18 cellular contexts compared by ENCODE assay signal in genomic region chr10:71807557-71808510, GRCh38. TPM values are rescaled to one million over a fixed set of nuclear protein-coding genes. Genes with fewer than 3 reads are reported as not detected.
DNase-seq lines count a peak whose midpoint lies in the region; ATAC-seq and TF ChIP-seq lines count a peak whose summit lies in the region.
"Had no signal": no experiment of that assay in that cellular context is flagged by ENCODE, and none has a peak within 500 bp of the region (broad histone marks: within the 10 kb centered on the region; RNA-seq: fewer than 3 reads in every experiment).

No MANE protein-coding gene starts in this region.

- no peaks in the 10 kb centered on the region for H3K36me3 Mint-ChIP-seq in activated CD8-positive, alpha-beta T cell treated with anti-CD3 and anti-CD28 coated beads, Interleukin-2, amount 10 ng/mL, durations not matched to agents 7 days and 5 days (ENCODE audit: low read depth)
- no peaks in the 10 kb centered on the region for H3K36me3 Mint-ChIP-seq in activated CD8-positive, alpha-beta T cell treated with anti-CD3 and anti-CD28 coated beads for 36 hours (ENCODE audit: low read depth)
- peaks cover 4% of the 10 kb centered on the region for H3K36me3 Mint-ChIP-seq in T-helper 17 cell (ENCODE audit: low read depth)
- peaks cover 45% of the 10 kb centered on the region for H3K36me3 Mint-ChIP-seq in dendritic cell treated with granulocyte-macrophage colony-stimulating factor and Interleukin-4, amounts not matched to agents 40 ng/mL and 50 ng/mL, for 4 days (ENCODE audit: low read depth)

- no peaks in the 10 kb centered on the region for H3K27me3 ChIP-seq in spleen (replicated peaks in 1 of 7)
- H3K27me3 ChIP-seq in effector memory CD4-positive, alpha-beta T cell (replicated peaks; ENCODE audit: control insufficient read depth, insufficient read depth, low read length, poor library complexity, severe bottlenecking): no peaks in the 10 kb centered on the region
- H3K27me3 ChIP-seq: BLaER1 had no signal

- H3K4me1 Mint-ChIP-seq in activated CD8-positive, alpha-beta T cell treated with anti-CD3 and anti-CD28 coated beads, Interleukin-2, amount 10 ng/mL, durations not matched to agents 7 days and 5 days (ENCODE audit: low read depth): peaks cover 21% of the 10 kb centered on the region
- H3K4me1 Mint-ChIP-seq in activated CD8-positive, alpha-beta T cell treated with anti-CD3 and anti-CD28 coated beads for 36 hours (ENCODE audit: low read depth): peaks cover 3% of the 10 kb centered on the region
- H3K4me1 Mint-ChIP-seq in T-helper 17 cell: peaks cover 7% of the 10 kb centered on the region
- peaks cover 54% of the 10 kb centered on the region for H3K4me1 Mint-ChIP-seq in dendritic cell treated with granulocyte-macrophage colony-stimulating factor and Interleukin-4, amounts not matched to agents 40 ng/mL and 50 ng/mL, for 4 days (ENCODE audit: low read depth)

- H3K27ac Mint-ChIP-seq in activated CD8-positive, alpha-beta T cell treated with anti-CD3 and anti-CD28 coated beads, Interleukin-2, amount 10 ng/mL, durations not matched to agents 7 days and 5 days: peak overlapping the region; percentile 7
- no peak overlapping the region for H3K27ac Mint-ChIP-seq in activated CD8-positive, alpha-beta T cell treated with anti-CD3 and anti-CD28 coated beads for 36 hours
- peak overlapping the region; percentile 37 for H3K27ac Mint-ChIP-seq in T-helper 17 cell
- H3K27ac Mint-ChIP-seq in dendritic cell treated with granulocyte-macrophage colony-stimulating factor and Interleukin-4, amounts not matched to agents 40 ng/mL and 50 ng/mL, for 4 days: peak overlapping the region; percentile 74
- H3K27ac Mint-ChIP-seq: CD4-positive, alpha-beta memory T cell; H9 had no signal

- WGBS in spleen, 5 donors: 92 to 95% (median 94%) methylated on average over 13 to 21 of the region's 21 CpGs

- H3K4me3 ChIP-seq in spleen: no peak overlapping the region
- H3K4me3 ChIP-seq in effector memory CD4-positive, alpha-beta T cell (ENCODE audit: insufficient read depth, low read depth, low read length, poor library complexity, severe bottlenecking): no peak overlapping the region
- H3K4me3 ChIP-seq: A549, BLaER1 had no signal

- TF ChIP-seq POLR2A in spleen (IDR thresholded peaks at IDR 0.05): no peak

- CTCF ChIA-PET in activated CD8-positive, alpha-beta T cell treated with anti-CD3 and anti-CD28 coated beads, Interleukin-2, amount 10 ng/mL, durations not matched to agents 7 days and 5 days (lab: Charles Lee): interaction anchor here (0.9 to 1.4 kb wide), 3 partner anchors 15 to 99 kb away, joined by 3 read pairs; no protein-coding TSS in a partner anchor
- CTCF ChIA-PET in activated CD8-positive, alpha-beta T cell treated with anti-CD3 and anti-CD28 coated beads for 36 hours (lab: Charles Lee): no interaction called here

- TF ChIP-seq CTCF in activated CD8-positive, alpha-beta T cell treated with anti-CD3 and anti-CD28 coated beads for 36 hours (IDR thresholded peaks at IDR 0.05): no peak
- no peak for TF ChIP-seq CTCF in spleen (IDR thresholded peaks at IDR 0.05 in 8 of 11, conservative IDR thresholded peaks at IDR 0.05 in 3 of 11)

- H3K9me3 ChIP-seq in T-helper 17 cell (ENCODE audit: control insufficient read depth, low read length, poor library complexity, severe bottlenecking) (no peaks in the 10 kb centered on the region), spleen (no peaks in the 10 kb centered on the region)
- H3K9me3 ChIP-seq in effector memory CD4-positive, alpha-beta T cell (ENCODE audit: control insufficient read depth, low read length): no peaks in the 10 kb centered on the region
- H3K9me3 ChIP-seq: A549, BLaER1 had no signal

- no peaks in the 10 kb centered on the region for H3K9me3 Mint-ChIP-seq in activated CD8-positive, alpha-beta T cell treated with anti-CD3 and anti-CD28 coated beads, Interleukin-2, amount 10 ng/mL, durations not matched to agents 7 days and 5 days (ENCODE audit: insufficient read depth)
- H3K9me3 Mint-ChIP-seq in activated CD8-positive, alpha-beta T cell treated with anti-CD3 and anti-CD28 coated beads for 36 hours: no peaks in the 10 kb centered on the region
- H3K9me3 Mint-ChIP-seq in dendritic cell treated with granulocyte-macrophage colony-stimulating factor and Interleukin-4, amounts not matched to agents 40 ng/mL and 50 ng/mL, for 4 days: no peaks in the 10 kb centered on the region
- H3K9me3 Mint-ChIP-seq: H9 had no signal

- no peak overlapping the region for H3K4me3 Mint-ChIP-seq in activated CD8-positive, alpha-beta T cell treated with anti-CD3 and anti-CD28 coated beads, Interleukin-2, amount 10 ng/mL, durations not matched to agents 7 days and 5 days
- no peak overlapping the region for H3K4me3 Mint-ChIP-seq in activated CD8-positive, alpha-beta T cell treated with anti-CD3 and anti-CD28 coated beads for 36 hours
- peak overlapping the region; percentile 58 for H3K4me3 Mint-ChIP-seq in T-helper 17 cell
- H3K4me3 Mint-ChIP-seq in dendritic cell treated with granulocyte-macrophage colony-stimulating factor and Interleukin-4, amounts not matched to agents 40 ng/mL and 50 ng/mL, for 4 days: no peak overlapping the region
- H3K4me3 Mint-ChIP-seq: CD14-positive monocyte; CD4-positive, alpha-beta memory T cell; H9 had no signal

- POLR2A ChIA-PET in activated CD8-positive, alpha-beta T cell treated with anti-CD3 and anti-CD28 coated beads, Interleukin-2, amount 10 ng/mL, durations not matched to agents 7 days and 5 days (lab: Charles Lee): no interaction called here
- POLR2A ChIA-PET in activated CD8-positive, alpha-beta T cell treated with anti-CD3 and anti-CD28 coated beads for 36 hours (lab: Charles Lee): no interaction called here

- peaks cover 0 to 31% (median 0%) of the 10 kb centered on the region in 6 donors for H3K36me3 ChIP-seq in spleen
- no peaks in the 10 kb centered on the region for H3K36me3 ChIP-seq in effector memory CD4-positive, alpha-beta T cell (ENCODE audit: control insufficient read depth, insufficient read depth, low read length)
- H3K36me3 ChIP-seq: BLaER1 had no signal

- H3K27me3 Mint-ChIP-seq in activated CD8-positive, alpha-beta T cell treated with anti-CD3 and anti-CD28 coated beads, Interleukin-2, amount 10 ng/mL, durations not matched to agents 7 days and 5 days (ENCODE audit: low read depth): peaks cover 8% of the 10 kb centered on the region
- no peaks in the 10 kb centered on the region for H3K27me3 Mint-ChIP-seq in activated CD8-positive, alpha-beta T cell treated with anti-CD3 and anti-CD28 coated beads for 36 hours
- no peaks in the 10 kb centered on the region for H3K27me3 Mint-ChIP-seq in T-helper 17 cell
- H3K27me3 Mint-ChIP-seq in dendritic cell treated with granulocyte-macrophage colony-stimulating factor and Interleukin-4, amounts not matched to agents 40 ng/mL and 50 ng/mL, for 4 days: no peaks in the 10 kb centered on the region
- H3K27me3 Mint-ChIP-seq: CD4-positive, alpha-beta memory T cell had no signal

- ATAC-seq in activated CD8-positive, alpha-beta T cell treated with anti-CD3 and anti-CD28 coated beads, Interleukin-2, amount 10 ng/mL, durations not matched to agents 7 days and 5 days: no peak
- ATAC-seq in activated CD8-positive, alpha-beta T cell treated with anti-CD3 and anti-CD28 coated beads for 36 hours: no peak
- no peak for ATAC-seq in T-helper 17 cell
- ATAC-seq: A549 had no signal

- intact Hi-C loops in activated CD8-positive, alpha-beta T cell treated with anti-CD3 and anti-CD28 coated beads for 36 hours (cut with micrococcal nuclease): no loop called here
- intact Hi-C loops in dendritic cell treated with granulocyte-macrophage colony-stimulating factor and Interleukin-4, amounts not matched to agents 40 ng/mL and 50 ng/mL, for 4 days (cut with micrococcal nuclease): no loop called here
- intact Hi-C loops in spleen (cut with DNase I; ENCODE audit: low total_unique reads): no loop called here

- H3K27ac ChIP-seq in spleen: no peak overlapping the region
- no peak overlapping the region for H3K27ac ChIP-seq in effector memory CD4-positive, alpha-beta T cell (ENCODE audit: insufficient read depth, low read length, poor library complexity, severe bottlenecking)
- H3K27ac ChIP-seq: 22Rv1, A549, BLaER1 had no signal

- DNase-seq in activated CD8-positive, alpha-beta T cell treated with anti-CD3 and anti-CD28 coated beads, Interleukin-2, amount 10 ng/mL, durations not matched to agents 7 days and 5 days: no peak
- DNase-seq in activated CD8-positive, alpha-beta T cell treated with anti-CD3 and anti-CD28 coated beads for 36 hours: no peak
- no peak for DNase-seq in T-helper 17 cell
- DNase-seq in spleen: peak; percentile 71
- DNase-seq in anterior cingulate cortex (lab: John Stamatoyannopoulos, UW): no peak
- no peak for DNase-seq in effector memory CD4-positive, alpha-beta T cell
- DNase-seq in NOMO-1 treated with dmso at 0.1 percent for 144 hours (lab: John Stamatoyannopoulos, UW; ENCODE audit: unreplicated experiment): no peak
- DNase-seq: Calu3; CD4-positive, alpha-beta memory T cell; DMS 273 treated with DMSO at 0.1 percent for 48 hours; DMS53; H9 had no signal

- peaks cover 2 to 44% (median 30%) of the 10 kb centered on the region in 6 donors for H3K4me1 ChIP-seq in spleen
- H3K4me1 ChIP-seq in effector memory CD4-positive, alpha-beta T cell (ENCODE audit: control insufficient read depth, insufficient read depth, low read length, poor library complexity, severe bottlenecking): no peaks in the 10 kb centered on the region

RNA-seq across cellular contexts. Expression of gene VSIR, which starts 34.5 kb away (rescaled TPM):
- total RNA-seq in activated CD8-positive, alpha-beta T cell treated with anti-CD3 and anti-CD28 coated beads, Interleukin-2, amount 10 ng/mL, durations not matched to agents 7 days and 5 days: 100 to 1,000 TPM; 127 to 133 TPM
- total RNA-seq in activated CD8-positive, alpha-beta T cell treated with anti-CD3 and anti-CD28 coated beads for 36 hours: 10 to 100 TPM; 59.6 to 61.0 TPM
- 100 to 1,000 TPM; 119 to 124 TPM for total RNA-seq in T-helper 17 cell
- total RNA-seq in spleen: 100 to 1,000 TPM; 202 to 512 (median 313) TPM
- polyA plus RNA-seq in spleen: 10 to 100 TPM; 34.5 to 84.3 (median 50.4) TPM
- total RNA-seq: H1 had no signal

RNA-seq across cellular contexts. Expression of gene PSAP, which starts 43.2 kb away (rescaled TPM):
- total RNA-seq in activated CD8-positive, alpha-beta T cell treated with anti-CD3 and anti-CD28 coated beads, Interleukin-2, amount 10 ng/mL, durations not matched to agents 7 days and 5 days: 100 to 1,000 TPM; 112 to 113 TPM
- 100 to 1,000 TPM in 1 of 2 experiments, 10 to 100 TPM in 1; 94.2 to 101 TPM for total RNA-seq in activated CD8-positive, alpha-beta T cell treated with anti-CD3 and anti-CD28 coated beads for 36 hours
- total RNA-seq in T-helper 17 cell: 100 to 1,000 TPM; 225 to 235 TPM
- 1,000 to 10,000 TPM; 1,269 to 1,826 (median 1,507) TPM for total RNA-seq in spleen
- 100 to 1,000 TPM; 363 to 690 (median 437) TPM for polyA plus RNA-seq in spleen

Comparison
In these comparisons a context has a peak if more than half of its experiments do, and no peak if none do; other contexts are left out.
1. RNA of gene PSAP, which starts 43.2 kb away (total RNA-seq): 1,269 to 1,826 TPM in spleen; 225 to 235 TPM in T-helper 17 cell, 112 to 113 TPM in activated CD8-positive, alpha-beta T cell treated with anti-CD3 and anti-CD28 coated beads, Interleukin-2, amount 10 ng/mL, durations not matched to agents 7 days and 5 days and 94.2 to 101 TPM in activated CD8-positive, alpha-beta T cell treated with anti-CD3 and anti-CD28 coated beads for 36 hours; every median in the first group is over 4 times any median in the second.